Comparison of ENCODE assay signal across 37 cellular contexts in the genomic region with DNA sequence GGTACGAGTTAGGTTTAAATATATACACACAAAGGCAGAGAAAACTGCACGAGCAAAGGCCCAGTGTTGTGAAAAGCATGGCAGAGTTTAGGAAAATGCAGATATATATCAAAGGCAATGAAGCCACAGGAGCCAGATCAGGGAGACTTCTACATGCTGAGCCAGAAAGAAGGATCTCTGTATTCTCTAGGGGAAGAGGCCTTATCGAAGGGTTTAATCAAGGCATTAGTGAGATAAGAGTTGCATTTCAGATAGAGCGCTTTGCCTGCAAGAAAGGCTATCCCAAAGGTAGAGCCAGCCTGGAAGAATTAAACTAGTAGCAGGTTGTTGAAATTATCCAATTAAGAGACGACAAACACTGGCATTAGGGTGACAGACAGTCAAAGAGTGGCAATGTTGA. TPM values are rescaled to one million over a fixed set of nuclear protein-coding genes. Genes with fewer than 3 reads are reported as not detected.
"Had no signal": no experiment of that assay in that cellular context is flagged by ENCODE, and none has a peak within 500 bp of the region (broad histone marks: within the 10 kb centered on the region; RNA-seq: fewer than 3 reads in every experiment).

No MANE protein-coding gene starts in this region.

- H3K27me3 ChIP-seq: adrenal gland, ascending aorta, body of pancreas, brain microvascular endothelial cell had no signal

- H3K9me3 Mint-ChIP-seq: activated naive CD4-positive, alpha-beta T cell treated with anti-CD3 and anti-CD28 coated beads for 36 hours; activated naive CD4-positive, alpha-beta T cell treated with anti-CD3 and anti-CD28 coated beads, Interleukin-2, amount 10 ng/mL, durations not matched to agents 7 days and 5 days; activated naive CD4-positive, alpha-beta T cell treated with anti-CD3 and anti-CD28 coated beads, Interleukin-2, amount 50 U/mL, for 24 hours; activated naive CD4-positive, alpha-beta T cell treated with anti-CD3 and anti-CD28 coated beads, Interleukin-2, amount 50 U/mL, for 72 hours; activated naive CD8-positive, alpha-beta T cell treated with anti-CD3 and anti-CD28 coated beads for 36 hours; activated naive CD8-positive, alpha-beta T cell treated with anti-CD3 and anti-CD28 coated beads, Interleukin-2, amount 10 ng/mL, durations not matched to agents 7 days and 5 days; activated naive CD8-positive, alpha-beta T cell treated with anti-CD3 and anti-CD28 coated beads, Interleukin-2, amount 50 U/mL, for 24 hours; activated T-cell treated with anti-CD3 and anti-CD28 coated beads, Interleukin-2, amount 50 U/mL, for 24 hours; activated T-cell treated with anti-CD3 and anti-CD28 coated beads, Interleukin-2, amount 50 U/mL, for 4 hours; activated T-cell treated with anti-CD3 and anti-CD28 coated beads, Interleukin-2, amount 50 U/mL, for 72 hours; activated T-helper 1 cell treated with anti-CD3 and anti-CD28 coated beads, Interleukin-12 subunit alpha, Interleukin-12 subunit beta, Interleukin-2, Interleukin-4 antibody, amounts not matched to agents 30 ng/mL and 10 ng/mL and 1 ng/mL, durations not matched to agents 14 hours and 24 hours and 36 hours; activated T-helper 17 cell treated with anti-CD3 and anti-CD28 coated beads, Interleukin-2, amount 50 U/mL, for 72 hours; activated T-helper 2 cell treated with anti-CD3 and anti-CD28 coated beads, Interferon-gamma antibody, Interleukin-2, Interleukin-4, amounts not matched to agents 10 μg/mL and 5 μg/mL and 100 μg/mL, durations not matched to agents 14 hours and 24 hours and 36 hours; brain; central memory CD8-positive, alpha-beta T cell had no signal

- H3K4me1 Mint-ChIP-seq: activated naive CD4-positive, alpha-beta T cell treated with anti-CD3 and anti-CD28 coated beads, Interleukin-2, amount 10 ng/mL, durations not matched to agents 7 days and 5 days; activated naive CD4-positive, alpha-beta T cell treated with anti-CD3 and anti-CD28 coated beads, Interleukin-2, amount 50 U/mL, for 24 hours; activated naive CD8-positive, alpha-beta T cell treated with anti-CD3 and anti-CD28 coated beads for 36 hours; activated naive CD8-positive, alpha-beta T cell treated with anti-CD3 and anti-CD28 coated beads, Interleukin-2, amount 10 ng/mL, durations not matched to agents 7 days and 5 days; activated naive CD8-positive, alpha-beta T cell treated with anti-CD3 and anti-CD28 coated beads, Interleukin-2, amount 50 U/mL, for 24 hours; activated T-helper 17 cell treated with anti-CD3 and anti-CD28 coated beads, Interleukin-2, amount 50 U/mL, for 72 hours; central memory CD8-positive, alpha-beta T cell had no signal

- H3K36me3 ChIP-seq: adrenal gland, ascending aorta, brain microvascular endothelial cell, breast epithelium, cardiac muscle cell had no signal

- H3K4me1 ChIP-seq: adrenal gland, ascending aorta, body of pancreas, breast epithelium had no signal

- ATAC-seq: activated naive CD4-positive, alpha-beta T cell treated with anti-CD3 and anti-CD28 coated beads, Interleukin-2, amount 50 U/mL, for 72 hours; activated naive CD8-positive, alpha-beta T cell treated with anti-CD3 and anti-CD28 coated beads, Interleukin-2, amount 50 U/mL, for 24 hours; activated T-cell treated with anti-CD3 and anti-CD28 coated beads, Interleukin-2, amount 50 U/mL, for 4 hours; activated T-cell treated with anti-CD3 and anti-CD28 coated beads, Interleukin-2, amount 50 U/mL, for 72 hours; activated T-helper 17 cell treated with anti-CD3 and anti-CD28 coated beads, Interleukin-2, amount 50 U/mL, for 72 hours; body of pancreas had no signal

- H3K27ac Mint-ChIP-seq: activated naive CD4-positive, alpha-beta T cell treated with anti-CD3 and anti-CD28 coated beads for 36 hours; activated naive CD4-positive, alpha-beta T cell treated with anti-CD3 and anti-CD28 coated beads, Interleukin-2, amount 10 ng/mL, durations not matched to agents 7 days and 5 days; activated naive CD4-positive, alpha-beta T cell treated with anti-CD3 and anti-CD28 coated beads, Interleukin-2, amount 50 U/mL, for 24 hours; activated naive CD4-positive, alpha-beta T cell treated with anti-CD3 and anti-CD28 coated beads, Interleukin-2, amount 50 U/mL, for 72 hours; activated naive CD8-positive, alpha-beta T cell; activated naive CD8-positive, alpha-beta T cell treated with anti-CD3 and anti-CD28 coated beads for 36 hours; activated naive CD8-positive, alpha-beta T cell treated with anti-CD3 and anti-CD28 coated beads, Interleukin-2, amount 10 ng/mL, durations not matched to agents 7 days and 5 days; activated naive CD8-positive, alpha-beta T cell treated with anti-CD3 and anti-CD28 coated beads, Interleukin-2, amount 50 U/mL, for 24 hours; activated T-cell treated with anti-CD3 and anti-CD28 coated beads, Interleukin-2, amount 50 U/mL, for 24 hours; activated T-cell treated with anti-CD3 and anti-CD28 coated beads, Interleukin-2, amount 50 U/mL, for 72 hours; activated T-helper 1 cell treated with anti-CD3 and anti-CD28 coated beads, Interleukin-12 subunit alpha, Interleukin-12 subunit beta, Interleukin-2, Interleukin-4 antibody, amounts not matched to agents 30 ng/mL and 10 ng/mL and 1 ng/mL, durations not matched to agents 14 hours and 24 hours and 36 hours; activated T-helper 17 cell treated with anti-CD3 and anti-CD28 coated beads, Interleukin-2, amount 50 U/mL, for 72 hours; activated T-helper 2 cell treated with anti-CD3 and anti-CD28 coated beads, Interferon-gamma antibody, Interleukin-2, Interleukin-4, amounts not matched to agents 10 μg/mL and 5 μg/mL and 100 μg/mL, durations not matched to agents 14 hours and 24 hours and 36 hours had no signal

- H3K4me3 ChIP-seq: adrenal gland, ascending aorta, body of pancreas, breast epithelium, cardiac muscle cell had no signal

- H3K36me3 Mint-ChIP-seq: activated naive CD4-positive, alpha-beta T cell treated with anti-CD3 and anti-CD28 coated beads, Interleukin-2, amount 10 ng/mL, durations not matched to agents 7 days and 5 days; activated naive CD4-positive, alpha-beta T cell treated with anti-CD3 and anti-CD28 coated beads, Interleukin-2, amount 50 U/mL, for 24 hours; activated naive CD4-positive, alpha-beta T cell treated with anti-CD3 and anti-CD28 coated beads, Interleukin-2, amount 50 U/mL, for 72 hours; activated naive CD8-positive, alpha-beta T cell; activated naive CD8-positive, alpha-beta T cell treated with anti-CD3 and anti-CD28 coated beads for 36 hours; activated naive CD8-positive, alpha-beta T cell treated with anti-CD3 and anti-CD28 coated beads, Interleukin-2, amount 10 ng/mL, durations not matched to agents 7 days and 5 days; brain had no signal

- DNase-seq: activated effector memory CD4-positive, alpha-beta T cell treated with anti-CD3 and anti-CD28 coated beads, Interleukin-2, amount 50 U/mL, for 16 hours; activated effector memory CD4-positive, alpha-beta T cell treated with Interleukin-2 at 50 U/mL for 16 hours; activated gamma-delta T cell; activated gamma-delta T cell treated with Interleukin-2 at 50 U/mL for 16 hours; activated naive CD4-positive, alpha-beta T cell; activated naive CD4-positive, alpha-beta T cell treated with anti-CD3 and anti-CD28 coated beads for 36 hours; activated naive CD4-positive, alpha-beta T cell treated with anti-CD3 and anti-CD28 coated beads, Interleukin-2, amount 10 ng/mL, durations not matched to agents 7 days and 5 days; activated naive CD4-positive, alpha-beta T cell treated with anti-CD3 and anti-CD28 coated beads, Interleukin-2, amount 50 U/mL, for 16 hours; activated naive CD4-positive, alpha-beta T cell treated with Interleukin-2 at 50 U/mL for 16 hours; activated naive CD8-positive, alpha-beta T cell treated with anti-CD3 and anti-CD28 coated beads for 36 hours; activated naive CD8-positive, alpha-beta T cell treated with anti-CD3 and anti-CD28 coated beads, Interleukin-2, amount 10 ng/mL, durations not matched to agents 7 days and 5 days; activated naive CD8-positive, alpha-beta T cell treated with anti-CD3 and anti-CD28 coated beads, Interleukin-2, amount 50 U/mL, for 24 hours; activated T-cell treated with anti-CD3 and anti-CD28 coated beads, Interleukin-2, amount 50 U/mL, for 24 hours; activated T-cell treated with anti-CD3 and anti-CD28 coated beads, Interleukin-2, amount 50 U/mL, for 4 hours; activated T-cell treated with anti-CD3 and anti-CD28 coated beads, Interleukin-2, amount 50 U/mL, for 48 hours; activated T-cell treated with anti-CD3 and anti-CD28 coated beads, Interleukin-2, amount 50 U/mL, for 72 hours; adrenal gland; amniotic stem cell; amygdala; anterior cingulate cortex; aorta; body of pancreas; brain microvascular endothelial cell; caudate nucleus; central memory CD4-positive, alpha-beta T cell; cerebellar nuclear complex had no signal

- H3K4me3 Mint-ChIP-seq: activated naive CD4-positive, alpha-beta T cell treated with anti-CD3 and anti-CD28 coated beads for 36 hours; activated naive CD4-positive, alpha-beta T cell treated with anti-CD3 and anti-CD28 coated beads, Interleukin-2, amount 10 ng/mL, durations not matched to agents 7 days and 5 days; activated naive CD4-positive, alpha-beta T cell treated with anti-CD3 and anti-CD28 coated beads, Interleukin-2, amount 50 U/mL, for 24 hours; activated naive CD8-positive, alpha-beta T cell; activated naive CD8-positive, alpha-beta T cell treated with anti-CD3 and anti-CD28 coated beads for 36 hours; activated naive CD8-positive, alpha-beta T cell treated with anti-CD3 and anti-CD28 coated beads, Interleukin-2, amount 10 ng/mL, durations not matched to agents 7 days and 5 days; activated naive CD8-positive, alpha-beta T cell treated with anti-CD3 and anti-CD28 coated beads, Interleukin-2, amount 50 U/mL, for 24 hours; activated T-cell treated with anti-CD3 and anti-CD28 coated beads, Interleukin-2, amount 50 U/mL, for 24 hours; activated T-cell treated with anti-CD3 and anti-CD28 coated beads, Interleukin-2, amount 50 U/mL, for 4 hours; activated T-cell treated with anti-CD3 and anti-CD28 coated beads, Interleukin-2, amount 50 U/mL, for 72 hours; activated T-helper 1 cell treated with anti-CD3 and anti-CD28 coated beads, Interleukin-12 subunit alpha, Interleukin-12 subunit beta, Interleukin-2, Interleukin-4 antibody, amounts not matched to agents 30 ng/mL and 10 ng/mL and 1 ng/mL, durations not matched to agents 14 hours and 24 hours and 36 hours; activated T-helper 17 cell treated with anti-CD3 and anti-CD28 coated beads, Interleukin-2, amount 50 U/mL, for 72 hours; brain; central memory CD8-positive, alpha-beta T cell had no signal

- H3K27ac ChIP-seq: adrenal gland, ascending aorta, body of pancreas, brain microvascular endothelial cell, breast epithelium, cardiac muscle cell had no signal

- H3K27me3 Mint-ChIP-seq: brain had no signal

RNA-seq across cellular contexts. Expression of gene PTPRO, which starts 7.6 kb away (rescaled TPM):
- polyA plus RNA-seq: cardiac muscle cell had no signal
